Comparison of ENCODE assay signal across 9 cellular contexts in genomic region chr22:43262990-43263644, GRCh38.
A peak's percentile ranks its signal among the peaks of the same experiment; 100 is the strongest.
DNase-seq lines count a peak whose midpoint lies in the region; ATAC-seq, FAIRE-seq and TF ChIP-seq lines count a peak whose summit lies in the region.
"Had no signal": no experiment of that assay in that cellular context is flagged by ENCODE, and none has a peak within 500 bp of the region (broad histone marks: within the 10 kb centered on the region; RNA-seq: fewer than 3 reads in every experiment).

No MANE protein-coding gene starts in this region.

- peak; percentile 38 to 45 for ATAC-seq in CD4-positive, CD25-positive, alpha-beta regulatory T cell (ENCODE audit: low read depth in 2 of 2)
- ATAC-seq in HepG2, result peak; percentile 81
- ATAC-seq in HG03159 (IDR thresholded peaks at IDR 0.05; ENCODE audit: unreplicated experiment), result no peak
- ATAC-seq in HG02588 (IDR thresholded peaks at IDR 0.05; ENCODE audit: unreplicated experiment), result no peak

- H3K4me2 ChIP-seq in HepG2 (ENCODE audit: low read depth, low read length), result peak overlapping the region; percentile 87

- FAIRE-seq in HepG2 (lab: Jason Lieb, UNC), result peak; percentile 53
- FAIRE-seq: TTC549 had no signal

- H3K27me3 ChIP-seq in CD4-positive, CD25-positive, alpha-beta regulatory T cell (ENCODE audit: control insufficient read depth, insufficient read depth, low read length), result no peaks in the 10 kb centered on the region
- H3K27me3 ChIP-seq in HepG2 (ENCODE audit: control insufficient read depth in 1 of 2, insufficient read depth in 2 of 2, low read length in 2 of 2), result peaks cover 14 to 84% of the 10 kb centered on the region in 2 experiments

- no peaks in the 10 kb centered on the region for H3K36me3 Mint-ChIP-seq in CD4-positive, CD25-positive, alpha-beta regulatory T cell
- no peaks in the 10 kb centered on the region for H3K36me3 Mint-ChIP-seq in activated T-cell treated with anti-CD3 and anti-CD28 coated beads, Interleukin-2, amount 50 U/mL, for 24 hours (ENCODE audit: low read depth)

- peaks cover 22% of the 10 kb centered on the region for H3K4me1 ChIP-seq in CD4-positive, CD25-positive, alpha-beta regulatory T cell (ENCODE audit: control insufficient read depth, insufficient read depth, low read length, poor library complexity, severe bottlenecking)
- peaks cover 28% of the 10 kb centered on the region for H3K4me1 ChIP-seq in HepG2 (ENCODE audit: insufficient read depth, low read length)

- H3K27me3 Mint-ChIP-seq in CD4-positive, CD25-positive, alpha-beta regulatory T cell, result no peaks in the 10 kb centered on the region
- peaks cover 3% of the 10 kb centered on the region for H3K27me3 Mint-ChIP-seq in activated T-cell treated with anti-CD3 and anti-CD28 coated beads, Interleukin-2, amount 50 U/mL, for 24 hours

- peak overlapping the region; percentile 66 to 85 (median 73) for H3K27ac Mint-ChIP-seq in CD4-positive, CD25-positive, alpha-beta regulatory T cell
- H3K27ac Mint-ChIP-seq in activated T-cell treated with anti-CD3 and anti-CD28 coated beads, Interleukin-2, amount 50 U/mL, for 24 hours, result no peak overlapping the region

- H3K4me3 ChIP-seq in CD4-positive, CD25-positive, alpha-beta regulatory T cell (ENCODE audit: low read depth, low read length), result peak overlapping the region; percentile 82
- H3K4me3 ChIP-seq in HepG2 (replicated peaks in 1 of 3; ENCODE audit: insufficient read depth in 1 of 3, low read depth in 2 of 3, low read length in 3 of 3), result peak overlapping the region in 2 of 3 experiments; percentile 24 to 55; a peak in 4 of 6 replicates

- H3K4me1 Mint-ChIP-seq in CD4-positive, CD25-positive, alpha-beta regulatory T cell, result peaks cover 7 to 24% (median 17%) of the 10 kb centered on the region in 4 donors
- H3K4me1 Mint-ChIP-seq in activated T-cell treated with anti-CD3 and anti-CD28 coated beads, Interleukin-2, amount 50 U/mL, for 24 hours (ENCODE audit: low read depth), result peaks cover 28% of the 10 kb centered on the region

- intact Hi-C loops in HepG2 (cut with micrococcal nuclease; ENCODE audit: unreplicated experiment), result no loop called here

- H3K27ac ChIP-seq in CD4-positive, CD25-positive, alpha-beta regulatory T cell (ENCODE audit: insufficient read depth, low read length, poor library complexity, severe bottlenecking), result no peak overlapping the region
- no peak overlapping the region for H3K27ac ChIP-seq in HepG2 (ENCODE audit: extremely low read length, insufficient read depth, low read length)

- no peaks in the 10 kb centered on the region for H3K36me3 ChIP-seq in CD4-positive, CD25-positive, alpha-beta regulatory T cell (ENCODE audit: control insufficient read depth, insufficient read depth, low read length)
- no peaks in the 10 kb centered on the region for H3K36me3 ChIP-seq in HepG2 (replicated peaks in 1 of 2; ENCODE audit: control insufficient read depth in 1 of 2, insufficient read depth in 2 of 2, low read length in 2 of 2)

- H3K9me3 ChIP-seq in CD4-positive, CD25-positive, alpha-beta regulatory T cell (ENCODE audit: control insufficient read depth in 2 of 2, low read length in 2 of 2), result no peaks in the 10 kb centered on the region
- no peaks in the 10 kb centered on the region for H3K9me3 ChIP-seq in HepG2 (ENCODE audit: low read length)

- TF ChIP-seq EP300 in HepG2 (IDR thresholded peaks at IDR 0.05; ENCODE audit: low read depth in 2 of 2, low read length in 2 of 2), result peak in 1 of 2 experiments; percentile 79; a peak in 2 of 4 replicates
- TF ChIP-seq EP300 in HepG2 (CRISPR knock-in tag; IDR thresholded peaks at IDR 0.05; ENCODE audit: borderline replicate concordance), result peak; percentile 15; the same call in 1 of the 2 replicates

- peak; percentile 13; the same call in 1 of the 2 replicates for TF ChIP-seq CTCF in HepG2 (CRISPR knock-in tag; IDR thresholded peaks at IDR 0.05)

- no peaks in the 10 kb centered on the region for H3K79me2 ChIP-seq in HepG2 (ENCODE audit: insufficient read depth, low read length)

- H3K9ac ChIP-seq in HepG2 (ENCODE audit: insufficient read depth, low read depth, low read length), result no peak overlapping the region

- H2AFZ ChIP-seq in HepG2 (ENCODE audit: low read length), result no peak overlapping the region

- no TSS peak for BruUV-seq in HepG2 (replicated peaks; lab: Mats Ljungman, UMichigan)

- DNase-seq in CD4-positive, CD25-positive, alpha-beta regulatory T cell, result peak in 2 of 3 donors; percentile 22 to 68
- DNase-seq in KG1 (lab: John Stamatoyannopoulos, UW) (peak; percentile 79), HepG2 (ENCODE audit: low spot score) (peak; percentile 85), epidermal melanocyte (ENCODE audit: insufficient read length, low spot score) (no peak), D341Med (ENCODE audit: low spot score) (no peak)
- peak; percentile 53 for DNase-seq in activated T-cell treated with anti-CD3 and anti-CD28 coated beads, Interleukin-2, amount 50 U/mL, for 24 hours

- no peak for TF ChIP-seq POLR2A in HepG2 (IDR thresholded peaks at IDR 0.05; ENCODE audit: insufficient read depth in 1 of 2, low read depth in 2 of 2, low read length in 2 of 2)

- TF ChIP-seq RAD21 in HepG2 (CRISPR knock-in tag; IDR thresholded peaks at IDR 0.05), result no peak

- H4K20me1 ChIP-seq in HepG2 (ENCODE audit: insufficient read depth, low read length), result no peaks in the 10 kb centered on the region

- WGBS in HepG2 (ENCODE audit: low lambda C conversion rate), result 1% methylated on average over 13 of the region's 19 CpGs

- H3K9me3 Mint-ChIP-seq in CD4-positive, CD25-positive, alpha-beta regulatory T cell, result peaks cover 0 to 2% (median 0%) of the 10 kb centered on the region in 7 donors
- no peaks in the 10 kb centered on the region for H3K9me3 Mint-ChIP-seq in activated T-cell treated with anti-CD3 and anti-CD28 coated beads, Interleukin-2, amount 50 U/mL, for 24 hours

- POLR2A ChIA-PET in HepG2 (lab: Yijun Ruan, JAX), result interaction anchor here (0.6 kb wide), 1 partner anchor 121 kb away, joined by 3 read pairs; no protein-coding TSS in a partner anchor

- CTCF ChIA-PET in HepG2 (lab: Yijun Ruan, JAX; ENCODE audit: low intra/inter-chr PET ratio, low total read pairs), result no interaction called here

- in situ Hi-C loops in HepG2 (cut with HindIII; ENCODE audit: extremely low pct_ligation_motif_present, low pct_unique_long_range_greater_than_20kb), result no loop called here

- peak overlapping the region; percentile 58 to 82 (median 70) for H3K4me3 Mint-ChIP-seq in CD4-positive, CD25-positive, alpha-beta regulatory T cell
- H3K4me3 Mint-ChIP-seq in activated T-cell treated with anti-CD3 and anti-CD28 coated beads, Interleukin-2, amount 50 U/mL, for 24 hours, result peak overlapping the region; percentile 60

TF ChIP-seq in HepG2, 621 proteins besides CTCF, POLR2A, EP300 and RAD21 (continues in another document):
- TF ChIP-seq FOXJ3 (CRISPR knock-in tag; IDR thresholded peaks at IDR 0.05; ENCODE audit: borderline replicate concordance) (peak; percentile 53; the same call in 1 of the 2 replicates), YEATS4 (CRISPR knock-in tag; IDR thresholded peaks at IDR 0.05; ENCODE audit: borderline replicate concordance) (peak; percentile 32; the same call in 1 of the 2 replicates), SP140L (CRISPR knock-in tag; IDR thresholded peaks at IDR 0.05; ENCODE audit: borderline replicate concordance) (no peak), ZNF549 (CRISPR knock-in tag; IDR thresholded peaks at IDR 0.05) (no peak), ZNF687 (CRISPR knock-in tag; IDR thresholded peaks at IDR 0.05) (peak; percentile 64), ZNF597 (CRISPR knock-in tag; IDR thresholded peaks at IDR 0.05) (no peak), ZMAT3 (CRISPR knock-in tag; conservative IDR thresholded peaks at IDR 0.05) (0 out of 2 replicates have a peak, but pooled peaks have one; percentile 56), MED13 (CRISPR knock-in tag; IDR thresholded peaks at IDR 0.05) (0 out of 2 replicates have a peak, but pooled peaks have one; percentile 24), ZNF431 (CRISPR knock-in tag; IDR thresholded peaks at IDR 0.05; ENCODE audit: borderline replicate concordance, low read depth) (no peak), LCORL (IDR thresholded peaks at IDR 0.05) (no peak), LCORL (CRISPR knock-in tag; IDR thresholded peaks at IDR 0.05) (no peak; the same call in 1 of the 2 replicates), RXRB (CRISPR knock-in tag; IDR thresholded peaks at IDR 0.05; ENCODE audit: borderline replicate concordance) (peak; percentile 81)

Comparison
In these comparisons a context has a peak if more than half of its experiments do, and no peak if none do; other contexts are left out.
1. ATAC-seq: peak in CD4-positive, CD25-positive, alpha-beta regulatory T cell (2 of 2) and HepG2 (single experiment); none in HG03159 (single experiment) and HG02588 (single experiment).
2. DNase-seq: peak in CD4-positive, CD25-positive, alpha-beta regulatory T cell (2 of 3), KG1 (single experiment), activated T-cell treated with anti-CD3 and anti-CD28 coated beads, Interleukin-2, amount 50 U/mL, for 24 hours (single experiment) and HepG2 (single experiment); none in epidermal melanocyte (single experiment) and D341Med (single experiment).